In genomic region chr6:30884521-30885480, GRCh38 we compare ENCODE assay signal across 1 cellular context.
TF ChIP-seq lines count a peak whose summit lies in the region.

No MANE protein-coding gene starts in this region.

TF ChIP-seq in K562, 482 proteins besides CTCF, POLR2A, EP300 and RAD21 (continued from another document and continues in another):
- TF ChIP-seq BRF1 (IDR thresholded peaks at IDR 0.05; ENCODE audit: borderline replicate concordance, extremely low read depth, insufficient read length) (no peak), ZNF408 (CRISPR knock-in tag; IDR thresholded peaks at IDR 0.05; ENCODE audit: low read depth) (no peak), THRAP3 (IDR thresholded peaks at IDR 0.05; ENCODE audit: borderline replicate concordance) (no peak), C11orf30 (IDR thresholded peaks at IDR 0.05; ENCODE audit: low read depth) (no peak), CEBPG (CRISPR knock-in tag; IDR thresholded peaks at IDR 0.05) (no peak), CEBPG (tag; conservative IDR thresholded peaks at IDR 0.05 in 1 of 2, IDR thresholded peaks at IDR 0.05 in 1 of 2) (no peak), ZBTB49 (CRISPR knock-in tag; IDR thresholded peaks at IDR 0.05; ENCODE audit: borderline replicate concordance) (no peak), ERF (CRISPR knock-in tag; IDR thresholded peaks at IDR 0.05) (no peak), ZNF263 (CRISPR knock-in tag; IDR thresholded peaks at IDR 0.05; ENCODE audit: borderline replicate concordance) (peak; percentile 23; the same call in 1 of the 2 replicates), NFATC3 (IDR thresholded peaks at IDR 0.05) (no peak), FOXJ2 (tag; IDR thresholded peaks at IDR 0.05) (no peak), POLR2B (IDR thresholded peaks at IDR 0.05; ENCODE audit: low read depth, partially characterized antibody) (no peak), USF2 (CRISPR knock-in tag; IDR thresholded peaks at IDR 0.05) (no peak), HNRNPH1 (optimal IDR thresholded peaks at IDR 0.05; ENCODE audit: low read depth, low read length) (no peak), MEIS2 (IDR thresholded peaks at IDR 0.05; ENCODE audit: partially characterized antibody) (no peak), ZNF212 (CRISPR knock-in tag; IDR thresholded peaks at IDR 0.05) (no peak), RB1 (IDR thresholded peaks at IDR 0.05; ENCODE audit: low read depth) (peak; percentile 15; the same call in 1 of the 2 replicates), ETV1 (tag; conservative IDR thresholded peaks at IDR 0.05; ENCODE audit: low read depth) (no peak), NRF1 (conservative IDR thresholded peaks at IDR 0.05 in 1 of 2, IDR thresholded peaks at IDR 0.05 in 1 of 2) (0 out of 4 replicates have a peak, but pooled peaks of 1 of the 2 experiments have one; percentile 21), ZNF143 (CRISPR knock-in tag; IDR thresholded peaks at IDR 0.05) (no peak), JUND (IDR thresholded peaks at IDR 0.05; ENCODE audit: borderline replicate concordance, low read depth, low read length) (no peak), JUND (tag; IDR thresholded peaks at IDR 0.05; ENCODE audit: borderline replicate concordance, low read depth, low read length) (no peak), SMARCC2 (IDR thresholded peaks at IDR 0.05; ENCODE audit: low read depth) (no peak), ZKSCAN3 (CRISPR knock-in tag; IDR thresholded peaks at IDR 0.05) (no peak), GTF3C2 (IDR thresholded peaks at IDR 0.05; ENCODE audit: borderline replicate concordance, extremely low read depth, insufficient read length) (no peak), ZNF253 (CRISPR knock-in tag; conservative IDR thresholded peaks at IDR 0.05) (no peak), ZNF217 (CRISPR knock-in tag; IDR thresholded peaks at IDR 0.05) (no peak), COPS2 (conservative IDR thresholded peaks at IDR 0.05) (no peak), CREB1 (IDR thresholded peaks at IDR 0.05) (no peak), CREB1 (CRISPR knock-in tag; IDR thresholded peaks at IDR 0.05) (no peak), FOXM1 (IDR thresholded peaks at IDR 0.05; ENCODE audit: low read depth) (no peak), FOXM1 (CRISPR knock-in tag; IDR thresholded peaks at IDR 0.05; ENCODE audit: low read depth) (no peak), CCNT2 (IDR thresholded peaks at IDR 0.05; ENCODE audit: borderline replicate concordance, extremely low read depth, insufficient read length, low read depth, low read length) (peak; percentile 12), CXXC5 (CRISPR knock-in tag; IDR thresholded peaks at IDR 0.05) (no peak), ZNF224 (CRISPR knock-in tag; IDR thresholded peaks at IDR 0.05) (no peak), NFIC (IDR thresholded peaks at IDR 0.05) (no peak; the same call in 1 of the 2 replicates), PYGO2 (tag; IDR thresholded peaks at IDR 0.05) (no peak), TAL1 (IDR thresholded peaks at IDR 0.05) (no peak), TSC22D4 (tag; IDR thresholded peaks at IDR 0.05) (no peak), ZNF644 (tag; IDR thresholded peaks at IDR 0.05; ENCODE audit: low read depth) (no peak), ZNF512 (tag; IDR thresholded peaks at IDR 0.05) (no peak), PATZ1 (CRISPR knock-in tag; IDR thresholded peaks at IDR 0.05; ENCODE audit: borderline replicate concordance) (no peak), FOXO4 (CRISPR knock-in tag; IDR thresholded peaks at IDR 0.05) (no peak), STAT5B (CRISPR knock-in tag; IDR thresholded peaks at IDR 0.05) (no peak), JUN (IDR thresholded peaks at IDR 0.05; ENCODE audit: borderline replicate concordance, low read depth, low read length) (no peak), JUN (CRISPR knock-in tag; IDR thresholded peaks at IDR 0.05; ENCODE audit: borderline replicate concordance) (no peak), TFAP4 (CRISPR knock-in tag; IDR thresholded peaks at IDR 0.05; ENCODE audit: borderline replicate concordance) (peak; percentile 16; the same call in 1 of the 2 replicates), RBM14 (IDR thresholded peaks at IDR 0.05; ENCODE audit: borderline replicate concordance, insufficient read depth, low read depth, low read length) (no peak), CAMTA2 (CRISPR knock-in tag; conservative IDR thresholded peaks at IDR 0.05) (no peak), HMGN3 (IDR thresholded peaks at IDR 0.05; ENCODE audit: borderline replicate concordance, extremely low read depth, insufficient read length, low read depth, low read length) (no peak), SMARCA4 (IDR thresholded peaks at IDR 0.05) (0 out of 2 replicates have a peak, but pooled peaks have one; percentile 25), YBX1 (IDR thresholded peaks at IDR 0.05) (no peak), HLTF (IDR thresholded peaks at IDR 0.05) (no peak), CHD4 (IDR thresholded peaks at IDR 0.05; ENCODE audit: insufficient read depth, insufficient replicate concordance, low read depth, low read length, poor library complexity, severe bottlenecking) (no peak), E2F4 (CRISPR knock-in tag; IDR thresholded peaks at IDR 0.05; ENCODE audit: low read depth) (no peak), CBX8 (IDR thresholded peaks at IDR 0.05; ENCODE audit: borderline replicate concordance, extremely low read depth, low read depth, low read length, poor library complexity, severe bottlenecking) (no peak), SAFB (IDR thresholded peaks at IDR 0.05; ENCODE audit: borderline replicate concordance, low read depth, low read length) (no peak), ZNF347 (CRISPR knock-in tag; IDR thresholded peaks at IDR 0.05; ENCODE audit: low read depth) (no peak), MYC (IDR thresholded peaks at IDR 0.05; ENCODE audit: low read depth, low read length) (no peak; the same call in 1 of the 2 replicates), MYC (CRISPR knock-in tag; IDR thresholded peaks at IDR 0.05; ENCODE audit: borderline replicate concordance, low read depth) (no peak), ZNF121 (CRISPR knock-in tag; conservative IDR thresholded peaks at IDR 0.05) (no peak), CCAR2 (IDR thresholded peaks at IDR 0.05; ENCODE audit: low read depth, low read length) (no peak), SMAD1 (IDR thresholded peaks at IDR 0.05; ENCODE audit: low read depth, low read length, partially characterized antibody) (peak; percentile 12), HMG20B (CRISPR knock-in tag; IDR thresholded peaks at IDR 0.05) (no peak), CHD1 (IDR thresholded peaks at IDR 0.05; ENCODE audit: low read length) (peak; percentile 73), SRSF3 (IDR thresholded peaks at IDR 0.05; ENCODE audit: insufficient read depth, low read length) (no peak), MED1 (CRISPR knock-in tag; IDR thresholded peaks at IDR 0.05; ENCODE audit: borderline replicate concordance) (no peak), SIN3B (IDR thresholded peaks at IDR 0.05; ENCODE audit: low read depth) (no peak), ZNF23 (CRISPR knock-in tag; IDR thresholded peaks at IDR 0.05) (no peak), NBN (IDR thresholded peaks at IDR 0.05; ENCODE audit: low read depth) (no peak), HDAC2 (IDR thresholded peaks at IDR 0.05) (no peak), EGR1 (conservative IDR thresholded peaks at IDR 0.05) (peak; percentile 73), ZZZ3 (IDR thresholded peaks at IDR 0.05) (no peak)
